1 cellular context compared by ENCODE assay signal in the genomic region with DNA sequence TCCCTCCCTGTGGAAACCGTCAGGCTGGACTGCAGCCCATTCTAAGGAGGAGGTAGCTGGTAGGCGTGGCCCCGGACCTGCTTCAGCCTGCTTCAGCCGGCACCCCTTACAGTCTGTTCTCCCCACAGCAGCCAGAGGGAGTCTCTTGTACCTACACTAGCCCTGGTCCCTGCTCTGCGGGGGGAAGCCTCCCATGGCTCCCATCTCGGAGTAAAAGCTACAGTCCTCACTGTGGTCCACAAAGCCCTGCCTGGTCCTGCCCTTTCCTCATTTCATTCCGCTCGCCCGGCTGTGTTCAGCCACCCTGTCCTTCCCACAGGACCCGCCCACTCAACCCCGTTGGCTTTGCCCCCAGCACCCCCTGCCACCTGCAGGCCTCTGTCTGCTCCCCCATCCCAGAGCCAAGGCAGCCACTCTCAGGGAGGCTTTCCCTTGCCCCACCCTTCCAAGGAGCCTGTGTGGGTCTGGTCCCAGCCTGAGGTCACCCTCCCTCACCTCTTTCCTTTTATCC.
A peak's percentile ranks its signal among the peaks of the same experiment; 100 is the strongest.
TF ChIP-seq lines count a peak whose summit lies in the region.

No MANE protein-coding gene starts in this region.

TF ChIP-seq in HEK293, 187 proteins besides CTCF, POLR2A, EP300 and RAD21 (continued from another document):
- TF ChIP-seq ZNF10 (tag by site-specific recombination; IDR thresholded peaks at IDR 0.05) (no peak), PRDM1 (tag by site-specific recombination; IDR thresholded peaks at IDR 0.05) (no peak), GLIS2 (tag by site-specific recombination; IDR thresholded peaks at IDR 0.05) (peak; percentile 52; the same call in 1 of the 2 replicates), ZBTB48 (tag by site-specific recombination; IDR thresholded peaks at IDR 0.05) (no peak), KLF16 (tag by site-specific recombination; IDR thresholded peaks at IDR 0.05) (no peak), ZNF629 (tag by site-specific recombination; IDR thresholded peaks at IDR 0.05) (no peak), HOXD13 (CRISPR knock-in tag; IDR thresholded peaks at IDR 0.05; ENCODE audit: borderline replicate concordance) (no peak), ZNF561 (tag by site-specific recombination; IDR thresholded peaks at IDR 0.05; ENCODE audit: borderline replicate concordance) (no peak), ZNF600 (tag by site-specific recombination; IDR thresholded peaks at IDR 0.05) (no peak), ZNF350 (tag by site-specific recombination; IDR thresholded peaks at IDR 0.05) (no peak), GLIS1 (tag by site-specific recombination; IDR thresholded peaks at IDR 0.05) (peak; percentile 81), ZNF211 (tag by site-specific recombination; IDR thresholded peaks at IDR 0.05; ENCODE audit: low read depth) (no peak), ZBTB1 (tag by site-specific recombination; IDR thresholded peaks at IDR 0.05) (no peak), KLF9 (tag by site-specific recombination; IDR thresholded peaks at IDR 0.05; ENCODE audit: low read depth) (peak; percentile 39), ZNF664 (tag by site-specific recombination; IDR thresholded peaks at IDR 0.05) (no peak), ZNF792 (tag by site-specific recombination; IDR thresholded peaks at IDR 0.05) (no peak), ZNF175 (tag by site-specific recombination; IDR thresholded peaks at IDR 0.05) (no peak), ZNF548 (tag by site-specific recombination; IDR thresholded peaks at IDR 0.05) (0 out of 2 replicates have a peak, but pooled peaks have one; percentile 35), KLF1 (tag by site-specific recombination; IDR thresholded peaks at IDR 0.05) (peak; percentile 22; the same call in 1 of the 2 replicates), ZNF585B (tag by site-specific recombination; IDR thresholded peaks at IDR 0.05) (no peak), ZNF48 (tag by site-specific recombination; IDR thresholded peaks at IDR 0.05) (no peak), ZNF37A (tag by site-specific recombination; IDR thresholded peaks at IDR 0.05) (no peak), ZNF473 (tag by site-specific recombination; IDR thresholded peaks at IDR 0.05) (no peak), ZNF140 (tag by site-specific recombination; IDR thresholded peaks at IDR 0.05) (no peak), ZXDB (tag by site-specific recombination; IDR thresholded peaks at IDR 0.05) (no peak), ZEB2 (tag by site-specific recombination; IDR thresholded peaks at IDR 0.05) (no peak), ZNF366 (tag by site-specific recombination; conservative IDR thresholded peaks at IDR 0.05) (no peak), BCL11A (tag by site-specific recombination; IDR thresholded peaks at IDR 0.05; ENCODE audit: low read depth) (no peak), EGR2 (tag by site-specific recombination; IDR thresholded peaks at IDR 0.05; ENCODE audit: low read depth) (peak; percentile 38; the same call in 1 of the 2 replicates), ZFHX2 (tag by site-specific recombination; conservative IDR thresholded peaks at IDR 0.05) (peak; percentile 77), SCRT2 (tag by site-specific recombination; IDR thresholded peaks at IDR 0.05) (peak; percentile 10; the same call in 1 of the 2 replicates), ZNF660 (tag by site-specific recombination; IDR thresholded peaks at IDR 0.05) (no peak)
- TF ChIP-seq, protein P1, sequence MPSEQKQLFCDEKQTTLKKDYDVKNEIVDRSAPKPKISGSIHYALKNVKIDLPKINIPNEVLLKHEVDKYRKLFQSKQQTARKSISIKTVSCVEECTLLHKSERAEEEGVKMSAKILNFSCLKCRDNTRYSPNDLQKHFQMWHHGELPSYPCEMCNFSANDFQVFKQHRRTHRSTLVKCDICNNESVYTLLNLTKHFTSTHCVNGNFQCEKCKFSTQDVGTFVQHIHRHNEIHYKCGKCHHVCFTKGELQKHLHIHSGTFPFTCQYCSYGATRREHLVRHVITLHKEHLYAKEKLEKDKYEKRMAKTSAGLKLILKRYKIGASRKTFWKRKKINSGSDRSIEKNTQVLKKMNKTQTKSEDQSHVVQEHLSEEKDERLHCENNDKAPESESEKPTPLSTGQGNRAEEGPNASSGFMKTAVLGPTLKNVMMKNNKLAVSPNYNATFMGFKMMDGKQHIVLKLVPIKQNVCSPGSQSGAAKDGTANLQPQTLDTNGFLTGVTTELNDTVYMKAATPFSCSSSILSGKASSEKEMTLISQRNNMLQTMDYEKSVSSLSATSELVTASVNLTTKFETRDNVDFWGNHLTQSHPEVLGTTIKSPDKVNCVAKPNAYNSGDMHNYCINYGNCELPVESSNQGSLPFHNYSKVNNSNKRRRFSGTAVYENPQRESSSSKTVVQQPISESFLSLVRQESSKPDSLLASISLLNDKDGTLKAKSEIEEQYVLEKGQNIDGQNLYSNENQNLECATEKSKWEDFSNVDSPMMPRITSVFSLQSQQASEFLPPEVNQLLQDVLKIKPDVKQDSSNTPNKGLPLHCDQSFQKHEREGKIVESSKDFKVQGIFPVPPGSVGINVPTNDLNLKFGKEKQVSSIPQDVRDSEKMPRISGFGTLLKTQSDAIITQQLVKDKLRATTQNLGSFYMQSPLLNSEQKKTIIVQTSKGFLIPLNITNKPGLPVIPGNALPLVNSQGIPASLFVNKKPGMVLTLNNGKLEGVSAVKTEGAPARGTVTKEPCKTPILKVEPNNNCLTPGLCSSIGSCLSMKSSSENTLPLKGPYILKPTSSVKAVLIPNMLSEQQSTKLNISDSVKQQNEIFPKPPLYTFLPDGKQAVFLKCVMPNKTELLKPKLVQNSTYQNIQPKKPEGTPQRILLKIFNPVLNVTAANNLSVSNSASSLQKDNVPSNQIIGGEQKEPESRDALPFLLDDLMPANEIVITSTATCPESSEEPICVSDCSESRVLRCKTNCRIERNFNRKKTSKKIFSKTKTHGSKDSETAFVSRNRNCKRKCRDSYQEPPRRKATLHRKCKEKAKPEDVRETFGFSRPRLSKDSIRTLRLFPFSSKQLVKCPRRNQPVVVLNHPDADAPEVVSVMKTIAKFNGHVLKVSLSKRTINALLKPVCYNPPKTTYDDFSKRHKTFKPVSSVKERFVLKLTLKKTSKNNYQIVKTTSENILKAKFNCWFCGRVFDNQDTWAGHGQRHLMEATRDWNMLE (tag by site-specific recombination; conservative IDR thresholded peaks at IDR 0.05; ENCODE audit: low read depth), result no peak
- TF ChIP-seq, protein P2, sequence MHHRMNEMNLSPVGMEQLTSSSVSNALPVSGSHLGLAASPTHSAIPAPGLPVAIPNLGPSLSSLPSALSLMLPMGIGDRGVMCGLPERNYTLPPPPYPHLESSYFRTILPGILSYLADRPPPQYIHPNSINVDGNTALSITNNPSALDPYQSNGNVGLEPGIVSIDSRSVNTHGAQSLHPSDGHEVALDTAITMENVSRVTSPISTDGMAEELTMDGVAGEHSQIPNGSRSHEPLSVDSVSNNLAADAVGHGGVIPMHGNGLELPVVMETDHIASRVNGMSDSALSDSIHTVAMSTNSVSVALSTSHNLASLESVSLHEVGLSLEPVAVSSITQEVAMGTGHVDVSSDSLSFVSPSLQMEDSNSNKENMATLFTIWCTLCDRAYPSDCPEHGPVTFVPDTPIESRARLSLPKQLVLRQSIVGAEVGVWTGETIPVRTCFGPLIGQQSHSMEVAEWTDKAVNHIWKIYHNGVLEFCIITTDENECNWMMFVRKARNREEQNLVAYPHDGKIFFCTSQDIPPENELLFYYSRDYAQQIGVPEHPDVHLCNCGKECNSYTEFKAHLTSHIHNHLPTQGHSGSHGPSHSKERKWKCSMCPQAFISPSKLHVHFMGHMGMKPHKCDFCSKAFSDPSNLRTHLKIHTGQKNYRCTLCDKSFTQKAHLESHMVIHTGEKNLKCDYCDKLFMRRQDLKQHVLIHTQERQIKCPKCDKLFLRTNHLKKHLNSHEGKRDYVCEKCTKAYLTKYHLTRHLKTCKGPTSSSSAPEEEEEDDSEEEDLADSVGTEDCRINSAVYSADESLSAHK (tag by site-specific recombination; IDR thresholded peaks at IDR 0.05), result peak; percentile 37; the same call in 1 of the 2 replicates
- TF ChIP-seq, protein P3, sequence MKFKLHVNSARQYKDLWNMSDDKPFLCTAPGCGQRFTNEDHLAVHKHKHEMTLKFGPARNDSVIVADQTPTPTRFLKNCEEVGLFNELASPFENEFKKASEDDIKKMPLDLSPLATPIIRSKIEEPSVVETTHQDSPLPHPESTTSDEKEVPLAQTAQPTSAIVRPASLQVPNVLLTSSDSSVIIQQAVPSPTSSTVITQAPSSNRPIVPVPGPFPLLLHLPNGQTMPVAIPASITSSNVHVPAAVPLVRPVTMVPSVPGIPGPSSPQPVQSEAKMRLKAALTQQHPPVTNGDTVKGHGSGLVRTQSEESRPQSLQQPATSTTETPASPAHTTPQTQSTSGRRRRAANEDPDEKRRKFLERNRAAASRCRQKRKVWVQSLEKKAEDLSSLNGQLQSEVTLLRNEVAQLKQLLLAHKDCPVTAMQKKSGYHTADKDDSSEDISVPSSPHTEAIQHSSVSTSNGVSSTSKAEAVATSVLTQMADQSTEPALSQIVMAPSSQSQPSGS (tag by site-specific recombination; IDR thresholded peaks at IDR 0.05; ENCODE audit: low read depth), result no peak
- TF ChIP-seq, protein P4, sequence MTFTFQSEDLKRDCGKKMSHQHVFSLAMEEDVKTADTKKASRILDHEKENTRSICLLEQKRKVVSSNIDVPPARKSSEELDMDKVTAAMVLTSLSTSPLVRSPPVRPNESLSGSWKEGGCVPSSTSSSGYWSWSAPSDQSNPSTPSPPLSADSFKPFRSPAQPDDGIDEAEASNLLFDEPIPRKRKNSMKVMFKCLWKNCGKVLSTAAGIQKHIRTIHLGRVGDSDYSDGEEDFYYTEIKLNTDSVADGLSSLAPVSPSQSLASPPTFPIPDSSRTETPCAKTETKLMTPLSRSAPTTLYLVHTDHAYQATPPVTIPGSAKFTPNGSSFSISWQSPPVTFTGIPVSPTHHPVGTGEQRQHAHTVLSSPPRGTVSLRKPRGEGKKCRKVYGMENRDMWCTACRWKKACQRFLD (tag by site-specific recombination; IDR thresholded peaks at IDR 0.05), result no peak
- TF ChIP-seq, protein P5, sequence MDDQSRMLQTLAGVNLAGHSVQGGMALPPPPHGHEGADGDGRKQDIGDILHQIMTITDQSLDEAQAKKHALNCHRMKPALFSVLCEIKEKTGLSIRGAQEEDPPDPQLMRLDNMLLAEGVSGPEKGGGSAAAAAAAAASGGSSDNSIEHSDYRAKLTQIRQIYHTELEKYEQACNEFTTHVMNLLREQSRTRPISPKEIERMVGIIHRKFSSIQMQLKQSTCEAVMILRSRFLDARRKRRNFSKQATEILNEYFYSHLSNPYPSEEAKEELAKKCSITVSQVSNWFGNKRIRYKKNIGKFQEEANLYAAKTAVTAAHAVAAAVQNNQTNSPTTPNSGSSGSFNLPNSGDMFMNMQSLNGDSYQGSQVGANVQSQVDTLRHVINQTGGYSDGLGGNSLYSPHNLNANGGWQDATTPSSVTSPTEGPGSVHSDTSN (CRISPR knock-in tag; IDR thresholded peaks at IDR 0.05), result no peak
- TF ChIP-seq, protein P6, sequence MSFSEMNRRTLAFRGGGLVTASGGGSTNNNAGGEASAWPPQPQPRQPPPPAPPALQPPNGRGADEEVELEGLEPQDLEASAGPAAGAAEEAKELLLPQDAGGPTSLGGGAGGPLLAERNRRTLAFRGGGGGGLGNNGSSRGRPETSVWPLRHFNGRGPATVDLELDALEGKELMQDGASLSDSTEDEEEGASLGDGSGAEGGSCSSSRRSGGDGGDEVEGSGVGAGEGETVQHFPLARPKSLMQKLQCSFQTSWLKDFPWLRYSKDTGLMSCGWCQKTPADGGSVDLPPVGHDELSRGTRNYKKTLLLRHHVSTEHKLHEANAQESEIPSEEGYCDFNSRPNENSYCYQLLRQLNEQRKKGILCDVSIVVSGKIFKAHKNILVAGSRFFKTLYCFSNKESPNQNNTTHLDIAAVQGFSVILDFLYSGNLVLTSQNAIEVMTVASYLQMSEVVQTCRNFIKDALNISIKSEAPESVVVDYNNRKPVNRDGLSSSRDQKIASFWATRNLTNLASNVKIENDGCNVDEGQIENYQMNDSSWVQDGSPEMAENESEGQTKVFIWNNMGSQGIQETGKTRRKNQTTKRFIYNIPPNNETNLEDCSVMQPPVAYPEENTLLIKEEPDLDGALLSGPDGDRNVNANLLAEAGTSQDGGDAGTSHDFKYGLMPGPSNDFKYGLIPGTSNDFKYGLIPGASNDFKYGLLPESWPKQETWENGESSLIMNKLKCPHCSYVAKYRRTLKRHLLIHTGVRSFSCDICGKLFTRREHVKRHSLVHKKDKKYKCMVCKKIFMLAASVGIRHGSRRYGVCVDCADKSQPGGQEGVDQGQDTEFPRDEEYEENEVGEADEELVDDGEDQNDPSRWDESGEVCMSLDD (tag by site-specific recombination; IDR thresholded peaks at IDR 0.05), result no peak
- TF ChIP-seq, protein P7, sequence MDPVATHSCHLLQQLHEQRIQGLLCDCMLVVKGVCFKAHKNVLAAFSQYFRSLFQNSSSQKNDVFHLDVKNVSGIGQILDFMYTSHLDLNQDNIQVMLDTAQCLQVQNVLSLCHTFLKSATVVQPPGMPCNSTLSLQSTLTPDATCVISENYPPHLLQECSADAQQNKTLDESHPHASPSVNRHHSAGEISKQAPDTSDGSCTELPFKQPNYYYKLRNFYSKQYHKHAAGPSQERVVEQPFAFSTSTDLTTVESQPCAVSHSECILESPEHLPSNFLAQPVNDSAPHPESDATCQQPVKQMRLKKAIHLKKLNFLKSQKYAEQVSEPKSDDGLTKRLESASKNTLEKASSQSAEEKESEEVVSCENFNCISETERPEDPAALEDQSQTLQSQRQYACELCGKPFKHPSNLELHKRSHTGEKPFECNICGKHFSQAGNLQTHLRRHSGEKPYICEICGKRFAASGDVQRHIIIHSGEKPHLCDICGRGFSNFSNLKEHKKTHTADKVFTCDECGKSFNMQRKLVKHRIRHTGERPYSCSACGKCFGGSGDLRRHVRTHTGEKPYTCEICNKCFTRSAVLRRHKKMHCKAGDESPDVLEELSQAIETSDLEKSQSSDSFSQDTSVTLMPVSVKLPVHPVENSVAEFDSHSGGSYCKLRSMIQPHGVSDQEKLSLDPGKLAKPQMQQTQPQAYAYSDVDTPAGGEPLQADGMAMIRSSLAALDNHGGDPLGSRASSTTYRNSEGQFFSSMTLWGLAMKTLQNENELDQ (tag by site-specific recombination; IDR thresholded peaks at IDR 0.05; ENCODE audit: low read depth), result no peak
